In the genomic region with DNA sequence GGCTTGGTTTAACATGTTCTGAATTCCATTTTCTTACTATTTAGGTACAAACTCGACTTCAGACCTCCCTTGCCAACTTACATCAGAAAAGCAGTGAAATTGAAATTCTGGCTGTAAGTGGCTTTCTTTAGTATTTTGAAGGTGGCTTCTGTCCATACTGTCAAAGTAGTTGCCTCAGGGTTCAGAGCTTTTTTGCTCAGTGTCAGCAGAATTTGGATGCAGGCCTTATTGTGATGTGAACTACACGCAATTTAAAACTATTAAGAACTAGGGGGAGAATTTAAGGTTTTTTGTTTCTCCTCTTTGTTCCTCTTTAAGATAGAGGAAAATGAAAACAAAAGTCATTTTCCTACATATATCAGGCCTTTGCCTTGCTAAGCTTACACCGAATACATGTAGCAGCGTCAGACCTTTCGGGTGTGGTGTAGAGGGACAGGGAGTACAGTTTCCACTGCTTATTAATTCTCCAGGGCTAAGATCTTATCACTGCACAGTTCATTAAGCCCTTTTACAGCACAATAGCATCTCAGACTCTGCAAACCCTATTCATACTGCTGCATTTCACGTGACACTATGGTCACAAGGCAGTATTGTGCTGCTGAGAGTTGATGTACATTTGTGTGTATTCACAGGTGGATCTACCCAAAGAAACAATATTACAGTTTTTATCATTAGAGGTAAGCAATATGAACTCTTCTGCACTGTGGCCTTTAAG, we compare ENCODE assay signal across 1 cellular context.
TF ChIP-seq lines count a peak whose summit lies in the region.

No MANE protein-coding gene starts in this region.

TF ChIP-seq in HepG2, 621 proteins besides CTCF, POLR2A, EP300 and RAD21:
- TF ChIP-seq SP140L (CRISPR knock-in tag; IDR thresholded peaks at IDR 0.05; ENCODE audit: borderline replicate concordance) (no peak), MAFK (conservative IDR thresholded peaks at IDR 0.05 in 1 of 2, IDR thresholded peaks at IDR 0.05 in 1 of 2; ENCODE audit: low read length in 2 of 2) (peak; percentile 68 to 79), MAFF (IDR thresholded peaks at IDR 0.05; ENCODE audit: low read depth, low read length) (peak; percentile 63)
